In genomic region chr3:52281980-52282801, GRCh38 we compare ENCODE assay signal across 9 cellular contexts. TPM values are rescaled to one million over a fixed set of nuclear protein-coding genes. Genes with fewer than 3 reads are reported as not detected.
DNase-seq lines count a peak whose midpoint lies in the region; ATAC-seq and TF ChIP-seq lines count a peak whose summit lies in the region.
"Had no signal": no experiment of that assay in that cellular context is flagged by ENCODE, and none has a peak within 500 bp of the region (broad histone marks: within the 10 kb centered on the region; RNA-seq: fewer than 3 reads in every experiment).

No MANE protein-coding gene starts in this region.

- peaks cover 16% of the 10 kb centered on the region for H3K79me2 ChIP-seq in GM23338 (replicated peaks; ENCODE audit: insufficient read depth)

- intact Hi-C loops in activated T-helper 1 cell treated with anti-CD3 and anti-CD28 coated beads, Interleukin-12 subunit alpha, Interleukin-12 subunit beta, Interleukin-2, Interleukin-4 antibody, amounts not matched to agents 30 ng/mL and 10 ng/mL and 1 ng/mL, durations not matched to agents 14 hours and 24 hours and 36 hours (cut with micrococcal nuclease), result no loop called here
- intact Hi-C loops in heart right ventricle (cut with DNase I), result loop anchor here in 1 of 10 donors (10.0 kb wide), 1 partner anchor 287 kb away; the partner anchor contains the start of gene RPL29

- no peaks in the 10 kb centered on the region for H3K9me2 ChIP-seq in GM23338 (ENCODE audit: insufficient read depth)

- H3K4me3 Mint-ChIP-seq in activated T-helper 1 cell treated with anti-CD3 and anti-CD28 coated beads, Interleukin-12 subunit alpha, Interleukin-12 subunit beta, Interleukin-2, Interleukin-4 antibody, amounts not matched to agents 30 ng/mL and 10 ng/mL and 1 ng/mL, durations not matched to agents 14 hours and 24 hours and 36 hours, result peak overlapping the region; percentile 62
- H3K4me3 Mint-ChIP-seq in GM23338 (no peak overlapping the region), nephron progenitor cell (no peak overlapping the region)

- peaks cover 14% of the 10 kb centered on the region for H3K36me3 Mint-ChIP-seq in activated T-helper 1 cell treated with anti-CD3 and anti-CD28 coated beads, Interleukin-12 subunit alpha, Interleukin-12 subunit beta, Interleukin-2, Interleukin-4 antibody, amounts not matched to agents 30 ng/mL and 10 ng/mL and 1 ng/mL, durations not matched to agents 14 hours and 24 hours and 36 hours (ENCODE audit: low read depth)
- H3K36me3 Mint-ChIP-seq in GM23338 (ENCODE audit: low read depth) (peaks cover 8% of the 10 kb centered on the region; the same call in 2 of the 3 replicates), nephron progenitor cell (ENCODE audit: low read depth) (no peaks in the 10 kb centered on the region)

- H3K9me3 Mint-ChIP-seq in activated T-helper 1 cell treated with anti-CD3 and anti-CD28 coated beads, Interleukin-12 subunit alpha, Interleukin-12 subunit beta, Interleukin-2, Interleukin-4 antibody, amounts not matched to agents 30 ng/mL and 10 ng/mL and 1 ng/mL, durations not matched to agents 14 hours and 24 hours and 36 hours, result no peaks in the 10 kb centered on the region
- H3K9me3 Mint-ChIP-seq in GM23338 (no peaks in the 10 kb centered on the region; the same call in 2 of the 3 replicates), nephron progenitor cell (no peaks in the 10 kb centered on the region)

- H3K27me3 Mint-ChIP-seq in activated T-helper 1 cell treated with anti-CD3 and anti-CD28 coated beads, Interleukin-12 subunit alpha, Interleukin-12 subunit beta, Interleukin-2, Interleukin-4 antibody, amounts not matched to agents 30 ng/mL and 10 ng/mL and 1 ng/mL, durations not matched to agents 14 hours and 24 hours and 36 hours (ENCODE audit: insufficient read depth), result no peaks in the 10 kb centered on the region
- H3K27me3 Mint-ChIP-seq in GM23338 (ENCODE audit: insufficient read depth, low read depth, poor library complexity) (peaks cover 18% of the 10 kb centered on the region), nephron progenitor cell (ENCODE audit: low read depth, poor library complexity) (no peaks in the 10 kb centered on the region)

- H3K27me3 ChIP-seq in HUES48 (ENCODE audit: control insufficient read depth, insufficient read depth, low read length) (no peaks in the 10 kb centered on the region), liver (ENCODE audit: control insufficient read depth in 4 of 4, insufficient read depth in 4 of 4, low read length in 3 of 4) (no peaks in the 10 kb centered on the region), GM23338 (ENCODE audit: insufficient read depth) (no peaks in the 10 kb centered on the region), heart right ventricle (no peaks in the 10 kb centered on the region)
- H3K27me3 ChIP-seq: gastroesophageal sphincter had no signal

- H3K9me3 ChIP-seq in HUES48 (ENCODE audit: control insufficient read depth, insufficient read depth, low read length) (no peaks in the 10 kb centered on the region), liver (ENCODE audit: control insufficient read depth in 4 of 4, low read length in 3 of 4) (no peaks in the 10 kb centered on the region), heart right ventricle (no peaks in the 10 kb centered on the region)
- H3K9me3 ChIP-seq: gastroesophageal sphincter had no signal

- H3K4me3 ChIP-seq in HUES48 (ENCODE audit: low read depth, low read length) (no peak overlapping the region), liver (ENCODE audit: low read depth in 1 of 3, low read length in 3 of 3) (no peak overlapping the region), GM23338 (no peak overlapping the region), heart right ventricle (no peak overlapping the region)
- H3K4me3 ChIP-seq: gastroesophageal sphincter had no signal

- no peak overlapping the region for H2AFZ ChIP-seq in GM23338

- 0 out of 2 replicates have a peak, but pooled peaks cover 7% of the 10 kb centered on the region for H3K36me3 ChIP-seq in HUES48 (ENCODE audit: control insufficient read depth, insufficient read depth, low read length)
- no peaks in the 10 kb centered on the region for H3K36me3 ChIP-seq in liver (ENCODE audit: control insufficient read depth in 4 of 4, insufficient read depth in 3 of 4, low read depth in 1 of 4, low read length in 3 of 4)
- H3K36me3 ChIP-seq in GM23338 (ENCODE audit: insufficient read depth), result no peaks in the 10 kb centered on the region
- H3K36me3 ChIP-seq in heart right ventricle, result peaks cover 0 to 24% (median 0%) of the 10 kb centered on the region in 9 donors

- H3K4me1 ChIP-seq in HUES48 (ENCODE audit: control insufficient read depth, insufficient read depth, low read length) (peaks cover 14% of the 10 kb centered on the region), liver (ENCODE audit: control insufficient read depth in 4 of 4, insufficient read depth in 4 of 4, low read length in 3 of 4) (peaks cover 3 to 57% (median 36%) of the 10 kb centered on the region in 4 donors), GM23338 (ENCODE audit: insufficient read depth) (peaks cover 13% of the 10 kb centered on the region; the same call in 1 of the 2 replicates), heart right ventricle (peaks cover 8 to 46% (median 28%) of the 10 kb centered on the region in 9 donors)

- peaks cover 54% of the 10 kb centered on the region for H3K4me1 Mint-ChIP-seq in activated T-helper 1 cell treated with anti-CD3 and anti-CD28 coated beads, Interleukin-12 subunit alpha, Interleukin-12 subunit beta, Interleukin-2, Interleukin-4 antibody, amounts not matched to agents 30 ng/mL and 10 ng/mL and 1 ng/mL, durations not matched to agents 14 hours and 24 hours and 36 hours (ENCODE audit: low read depth)
- H3K4me1 Mint-ChIP-seq in GM23338 (peaks cover 8% of the 10 kb centered on the region), nephron progenitor cell (peaks cover 33% of the 10 kb centered on the region)

- WGBS in liver, result 61% methylated on average over 8 of the region's 8 CpGs
- 71 to 72% methylated on average over 8 of the region's 8 CpGs for WGBS in heart right ventricle, 2 donors

- H3K27ac Mint-ChIP-seq in activated T-helper 1 cell treated with anti-CD3 and anti-CD28 coated beads, Interleukin-12 subunit alpha, Interleukin-12 subunit beta, Interleukin-2, Interleukin-4 antibody, amounts not matched to agents 30 ng/mL and 10 ng/mL and 1 ng/mL, durations not matched to agents 14 hours and 24 hours and 36 hours, result peak overlapping the region; percentile 86
- H3K27ac Mint-ChIP-seq in GM23338 (no peak overlapping the region), nephron progenitor cell (no peak overlapping the region)

- no peak overlapping the region for H3K4me2 ChIP-seq in GM23338

- TF ChIP-seq CTCF in liver (IDR thresholded peaks at IDR 0.05; ENCODE audit: low read depth, low read length, missing input control), result no peak
- no peak for TF ChIP-seq CTCF in GM23338 (conservative IDR thresholded peaks at IDR 0.05; ENCODE audit: low read depth in 2 of 2)
- TF ChIP-seq CTCF in heart right ventricle (IDR thresholded peaks at IDR 0.05), result no peak
- TF ChIP-seq CTCF in nephron progenitor cell (IDR thresholded peaks at IDR 0.05), result no peak

- H3K9ac ChIP-seq in HUES48 (ENCODE audit: low read depth, low read length), result no peak overlapping the region
- no peak overlapping the region for H3K9ac ChIP-seq in liver (ENCODE audit: low read depth in 1 of 2, low read length in 2 of 2)

- no peak for ATAC-seq in GM23338
- ATAC-seq in heart right ventricle, result no peak
- ATAC-seq: gastroesophageal sphincter had no signal

- peaks cover 6% of the 10 kb centered on the region; the same call in 1 of the 2 replicates for H4K20me1 ChIP-seq in GM23338 (replicated peaks; ENCODE audit: insufficient read depth)

- H3K27ac ChIP-seq in HUES48 (ENCODE audit: low read depth, low read length) (peak overlapping the region; percentile 47), liver (ENCODE audit: low read depth in 1 of 2, low read length in 2 of 2) (peak overlapping the region; percentile 5 to 49), GM23338 (ENCODE audit: low read depth) (no peak overlapping the region), heart right ventricle (peak overlapping the region in 2 of 10 donors; percentile 42 to 73)

- in situ Hi-C loops in ACHN (cut with HindIII; ENCODE audit: low pct_ligation_motif_present, low pct_unique_long_range_greater_than_20kb, low sequenced_read_pairs), result no loop called here

- peaks cover 12% of the 10 kb centered on the region for H3F3A ChIP-seq in GM23338 (replicated peaks; ENCODE audit: low read depth)

- DNase-seq in ACHN (peak; percentile 31), epidermal melanocyte (ENCODE audit: insufficient read length, low spot score) (no peak), GM23338 (ENCODE audit: low spot score) (no peak), heart right ventricle (no peak), nephron progenitor cell (no peak)
- DNase-seq in activated T-helper 1 cell treated with anti-CD3 and anti-CD28 coated beads, Interleukin-12 subunit alpha, Interleukin-12 subunit beta, Interleukin-2, Interleukin-4 antibody, amounts not matched to agents 30 ng/mL and 10 ng/mL and 1 ng/mL, durations not matched to agents 14 hours and 24 hours and 36 hours (ENCODE audit: low spot score), result peak; percentile 44

- TF ChIP-seq RAD21 in liver (IDR thresholded peaks at IDR 0.05), result no peak

RNA-seq across cellular contexts. Expression of gene WDR82, which starts 3.7 kb away (rescaled TPM):
- total RNA-seq in activated T-helper 1 cell treated with anti-CD3 and anti-CD28 coated beads, Interleukin-12 subunit alpha, Interleukin-12 subunit beta, Interleukin-2, Interleukin-4 antibody, amounts not matched to agents 30 ng/mL and 10 ng/mL and 1 ng/mL, durations not matched to agents 14 hours and 24 hours and 36 hours, result 105 and 107 TPM in 2 replicates
- total RNA-seq in liver, result 10 to 100 TPM; 31.7 to 44.3 TPM
- 10 to 100 TPM in 1 of 2 donors, 1 to 10 TPM in 1; 4.3 to 19.4 TPM for polyA plus RNA-seq in liver
- total RNA-seq in GM23338 (2014; rRNA removed; shearing (Covaris generic)), result 69.8 and 71.8 TPM in 2 replicates
- polyA plus RNA-seq in GM23338 (2016; fragmentation: Nextera tagmentation; extraction: Ambion mirVana), result 25.2 and 31.2 TPM in 2 replicates
- 10 to 100 TPM; 59.0 to 78.4 (median 71.6) TPM for total RNA-seq in heart right ventricle
- polyA plus RNA-seq in heart right ventricle, result 10 to 100 TPM; 19.3 to 33.5 TPM

RNA-seq across cellular contexts. Expression of gene GLYCTK, which starts 5.4 kb away (rescaled TPM):
- 17.0 and 18.3 TPM in 2 replicates for total RNA-seq in activated T-helper 1 cell treated with anti-CD3 and anti-CD28 coated beads, Interleukin-12 subunit alpha, Interleukin-12 subunit beta, Interleukin-2, Interleukin-4 antibody, amounts not matched to agents 30 ng/mL and 10 ng/mL and 1 ng/mL, durations not matched to agents 14 hours and 24 hours and 36 hours
- total RNA-seq in liver, result 100 to 1,000 TPM in 1 of 2 donors, 10 to 100 TPM in 1; 67.8 to 224 TPM
- polyA plus RNA-seq in liver, result 100 to 1,000 TPM; 176 to 180 TPM
- total RNA-seq in GM23338 (2014; rRNA removed; shearing (Covaris generic)), result 7.5 and 8.3 TPM in 2 replicates
- polyA plus RNA-seq in GM23338 (2016; fragmentation: Nextera tagmentation; extraction: Ambion mirVana), result 3.0 and 3.8 TPM in 2 replicates
- total RNA-seq in heart right ventricle, result 1 to 10 TPM; 4.3 to 9.2 (median 4.9) TPM
- 1 to 10 TPM; 6.7 to 8.4 TPM for polyA plus RNA-seq in heart right ventricle

RNA-seq across cellular contexts. Expression of gene DNAH1, which starts 33.9 kb away (rescaled TPM):
- 12.1 and 12.2 TPM in 2 replicates for total RNA-seq in activated T-helper 1 cell treated with anti-CD3 and anti-CD28 coated beads, Interleukin-12 subunit alpha, Interleukin-12 subunit beta, Interleukin-2, Interleukin-4 antibody, amounts not matched to agents 30 ng/mL and 10 ng/mL and 1 ng/mL, durations not matched to agents 14 hours and 24 hours and 36 hours
- total RNA-seq in liver (1 to 10 TPM; 1.5 to 6.0 TPM), heart right ventricle (1 to 10 TPM; 1.5 to 5.9 (median 2.8) TPM)
- polyA plus RNA-seq in liver (1 to 10 TPM; 1.7 to 3.3 TPM), GM23338 (2016; fragmentation: Nextera tagmentation; extraction: Ambion mirVana) (0.17 and 0.81 TPM in 2 replicates), heart right ventricle (1 to 10 TPM in 1 of 2 donors, under 1 TPM in 1; 0.99 to 6.4 TPM)
- 0.35 and 1.8 TPM in 2 replicates for total RNA-seq in GM23338 (2014; rRNA removed; shearing (Covaris generic))

RNA-seq across cellular contexts. Expression of gene PPM1M, which starts 36.6 kb away (rescaled TPM):
- total RNA-seq in activated T-helper 1 cell treated with anti-CD3 and anti-CD28 coated beads, Interleukin-12 subunit alpha, Interleukin-12 subunit beta, Interleukin-2, Interleukin-4 antibody, amounts not matched to agents 30 ng/mL and 10 ng/mL and 1 ng/mL, durations not matched to agents 14 hours and 24 hours and 36 hours, result 57.1 and 59.5 TPM in 2 replicates
- 1 to 10 TPM; 5.5 TPM for total RNA-seq in liver
- polyA plus RNA-seq in liver, result 1 to 10 TPM; 2.8 to 3.8 TPM
- 1.8 and 4.0 TPM in 2 replicates for total RNA-seq in GM23338 (2014; rRNA removed; shearing (Covaris generic))
- polyA plus RNA-seq in GM23338 (2016; fragmentation: Nextera tagmentation; extraction: Ambion mirVana), result 2.2 and 2.8 TPM in 2 replicates
- 10 to 100 TPM in 2 of 10 donors, 1 to 10 TPM in 8; 5.2 to 17.6 (median 7.9) TPM for total RNA-seq in heart right ventricle
- polyA plus RNA-seq in heart right ventricle, result 10 to 100 TPM in 1 of 2 donors, 1 to 10 TPM in 1; 6.4 to 11.1 TPM

RNA-seq across cellular contexts. Expression of gene TWF2, which starts 43.2 kb away (rescaled TPM):
- 94.3 and 98.6 TPM in 2 replicates for total RNA-seq in activated T-helper 1 cell treated with anti-CD3 and anti-CD28 coated beads, Interleukin-12 subunit alpha, Interleukin-12 subunit beta, Interleukin-2, Interleukin-4 antibody, amounts not matched to agents 30 ng/mL and 10 ng/mL and 1 ng/mL, durations not matched to agents 14 hours and 24 hours and 36 hours
- total RNA-seq in liver, result 10 to 100 TPM; 12.7 to 26.3 TPM
- 10 to 100 TPM; 12.0 to 22.6 TPM for polyA plus RNA-seq in liver
- total RNA-seq in GM23338 (2014; rRNA removed; shearing (Covaris generic)), result 120 and 123 TPM in 2 replicates
- polyA plus RNA-seq in GM23338 (2016; fragmentation: Nextera tagmentation; extraction: Ambion mirVana), result 38.6 and 38.9 TPM in 2 replicates
- total RNA-seq in heart right ventricle, result 100 to 1,000 TPM in 5 of 10 donors, 10 to 100 TPM in 5; 71.5 to 148 (median 99.1) TPM
- 10 to 100 TPM; 44.7 to 62.8 TPM for polyA plus RNA-seq in heart right ventricle

Comparison
In these comparisons a context has a peak if more than half of its experiments do, and no peak if none do; other contexts are left out.
1. DNase-seq: peak in ACHN (single experiment) and activated T-helper 1 cell treated with anti-CD3 and anti-CD28 coated beads, Interleukin-12 subunit alpha, Interleukin-12 subunit beta, Interleukin-2, Interleukin-4 antibody, amounts not matched to agents 30 ng/mL and 10 ng/mL and 1 ng/mL, durations not matched to agents 14 hours and 24 hours and 36 hours (single experiment); none in epidermal melanocyte (single experiment), GM23338 (single experiment), heart right ventricle (0 of 2) and nephron progenitor cell (single experiment).